32 cellular contexts compared by ENCODE assay signal in genomic region chr16:55653106-55653505, GRCh38.
"Had no signal": no experiment of that assay in that cellular context is flagged by ENCODE, and none has a peak within 500 bp of the region (broad histone marks: within the 10 kb centered on the region; RNA-seq: fewer than 3 reads in every experiment).

No MANE protein-coding gene starts in this region.

- H3K27ac ChIP-seq: adrenal gland, body of pancreas, brain microvascular endothelial cell, breast epithelium, VCaP had no signal

- H3K9me3 ChIP-seq: adrenal gland, body of pancreas, breast epithelium had no signal

- H3K36me3 ChIP-seq: adrenal gland, brain microvascular endothelial cell, breast epithelium had no signal

- H3K27me3 ChIP-seq: body of pancreas had no signal

- ATAC-seq: activated CD8-positive, alpha-beta T cell treated with anti-CD3 and anti-CD28 coated beads for 36 hours; activated naive CD4-positive, alpha-beta T cell treated with anti-CD3 and anti-CD28 coated beads, Interleukin-2, amount 50 U/mL, for 72 hours; activated T-cell treated with anti-CD3 and anti-CD28 coated beads, Interleukin-2, amount 50 U/mL, for 4 hours; activated T-cell treated with anti-CD3 and anti-CD28 coated beads, Interleukin-2, amount 50 U/mL, for 72 hours; activated T-helper 17 cell treated with anti-CD3 and anti-CD28 coated beads, Interleukin-2, amount 50 U/mL, for 72 hours; body of pancreas had no signal

- H3K4me3 ChIP-seq: adrenal gland, body of pancreas, breast epithelium had no signal

- DNase-seq: activated B cell treated with CpG ODN at 0.5 μM for 24 hours; activated CD4-positive, alpha-beta memory T cell treated with anti-CD3 and anti-CD28 coated beads for 36 hours; activated CD4-positive, alpha-beta T cell treated with anti-CD3 and anti-CD28 coated beads for 4 hours; activated CD4-positive, alpha-beta T cell treated with anti-CD3 and anti-CD28 coated beads, Interleukin-2, amount 10 ng/mL, durations not matched to agents 24 days and 14 days; activated CD4-positive, alpha-beta T cell treated with anti-CD3 and anti-CD28 coated beads, Interleukin-2, amount 50 U/mL, for 1 hour; activated CD4-positive, alpha-beta T cell treated with anti-CD3 and anti-CD28 coated beads, Interleukin-2, amount 50 U/mL, for 4 hours; activated CD4-positive, CD25-positive, alpha-beta regulatory T cell treated with anti-CD3 and anti-CD28 coated beads, Interleukin-2, amount 50 U/mL, for 72 hours; activated CD8-positive, alpha-beta memory T cell treated with anti-CD3 and anti-CD28 coated beads, Interleukin-2, amount 50 U/mL, for 4 hours; activated CD8-positive, alpha-beta T cell treated with anti-CD3 and anti-CD28 coated beads for 36 hours; activated effector memory CD4-positive, alpha-beta T cell treated with anti-CD3 and anti-CD28 coated beads, Interleukin-2, amount 50 U/mL, for 16 hours; activated gamma-delta T cell treated with Interleukin-2 at 50 U/mL for 16 hours; activated naive CD4-positive, alpha-beta T cell; activated naive CD4-positive, alpha-beta T cell treated with anti-CD3 and anti-CD28 coated beads for 36 hours; activated naive CD4-positive, alpha-beta T cell treated with anti-CD3 and anti-CD28 coated beads, Interleukin-2, amount 50 U/mL, for 16 hours; activated naive CD8-positive, alpha-beta T cell treated with anti-CD3 and anti-CD28 coated beads for 36 hours; activated T-cell treated with anti-CD3 and anti-CD28 coated beads for 4 hours; activated T-cell treated with anti-CD3 and anti-CD28 coated beads, Interleukin-2, amount 50 U/mL, for 1 hour; activated T-cell treated with anti-CD3 and anti-CD28 coated beads, Interleukin-2, amount 50 U/mL, for 4 hours; activated T-cell treated with anti-CD3 and anti-CD28 coated beads, Interleukin-2, amount 50 U/mL, for 72 hours; adrenal gland; amniotic stem cell; aorta; body of pancreas; brain microvascular endothelial cell; caudate nucleus; cerebellar nuclear complex; T-helper 2 cell; T-helper 9 cell had no signal
